Comparison of ENCODE assay signal across 1 cellular context in the genomic region with DNA sequence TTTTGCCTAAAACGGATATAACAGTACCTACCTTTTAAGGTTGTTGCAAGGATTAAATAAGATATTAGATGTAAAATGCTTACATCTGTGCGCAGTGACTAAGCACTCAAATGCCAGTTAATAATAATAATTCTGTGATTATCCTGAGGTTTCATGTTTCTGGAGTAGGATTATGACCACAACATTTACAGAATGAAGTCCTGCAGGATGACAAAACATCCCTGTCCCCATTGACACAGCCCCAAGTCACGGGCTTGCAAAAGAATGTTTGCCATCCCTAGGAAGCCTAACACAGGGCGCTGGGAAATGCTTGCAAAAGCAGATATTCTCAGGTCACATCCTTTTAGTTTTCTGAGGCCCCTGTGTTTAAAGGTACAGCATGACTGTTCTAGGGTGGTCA.
TF ChIP-seq lines count a peak whose summit lies in the region.

No MANE protein-coding gene starts in this region.

TF ChIP-seq in GM12878, 131 proteins besides CTCF, POLR2A, EP300 and RAD21:
- TF ChIP-seq, protein P1, sequence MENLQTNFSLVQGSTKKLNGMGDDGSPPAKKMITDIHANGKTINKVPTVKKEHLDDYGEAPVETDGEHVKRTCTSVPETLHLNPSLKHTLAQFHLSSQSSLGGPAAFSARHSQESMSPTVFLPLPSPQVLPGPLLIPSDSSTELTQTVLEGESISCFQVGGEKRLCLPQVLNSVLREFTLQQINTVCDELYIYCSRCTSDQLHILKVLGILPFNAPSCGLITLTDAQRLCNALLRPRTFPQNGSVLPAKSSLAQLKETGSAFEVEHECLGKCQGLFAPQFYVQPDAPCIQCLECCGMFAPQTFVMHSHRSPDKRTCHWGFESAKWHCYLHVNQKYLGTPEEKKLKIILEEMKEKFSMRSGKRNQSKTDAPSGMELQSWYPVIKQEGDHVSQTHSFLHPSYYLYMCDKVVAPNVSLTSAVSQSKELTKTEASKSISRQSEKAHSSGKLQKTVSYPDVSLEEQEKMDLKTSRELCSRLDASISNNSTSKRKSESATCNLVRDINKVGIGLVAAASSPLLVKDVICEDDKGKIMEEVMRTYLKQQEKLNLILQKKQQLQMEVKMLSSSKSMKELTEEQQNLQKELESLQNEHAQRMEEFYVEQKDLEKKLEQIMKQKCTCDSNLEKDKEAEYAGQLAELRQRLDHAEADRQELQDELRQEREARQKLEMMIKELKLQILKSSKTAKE (IDR thresholded peaks at IDR 0.05; ENCODE audit: low read depth, poor library complexity, severe bottlenecking), result no peak
- TF ChIP-seq LARP7 (IDR thresholded peaks at IDR 0.05), result no peak
- TF ChIP-seq PAX8 (IDR thresholded peaks at IDR 0.05), result no peak
- no peak for TF ChIP-seq CHD2 (IDR thresholded peaks at IDR 0.05; ENCODE audit: borderline replicate concordance, low read depth, low read length)
- TF ChIP-seq ATF7 (IDR thresholded peaks at IDR 0.05; ENCODE audit: low read depth), result no peak
- no peak for TF ChIP-seq HCFC1 (IDR thresholded peaks at IDR 0.05; ENCODE audit: low read length)
- no peak for TF ChIP-seq ZNF274 (IDR thresholded peaks at IDR 0.05; ENCODE audit: insufficient read depth, insufficient read length)
- no peak for TF ChIP-seq KLF5 (IDR thresholded peaks at IDR 0.05; ENCODE audit: partially characterized antibody)
